In genomic region chr15:72669803-72670202, GRCh38 we compare ENCODE assay signal across 16 cellular contexts. TPM values are rescaled to one million over a fixed set of nuclear protein-coding genes. Genes with fewer than 3 reads are reported as not detected.
"Had no signal": no experiment of that assay in that cellular context is flagged by ENCODE, and none has a peak within 500 bp of the region (broad histone marks: within the 10 kb centered on the region; RNA-seq: fewer than 3 reads in every experiment).

No MANE protein-coding gene starts in this region.

RNA-seq across cellular contexts. Expression of gene GOLGA6B, which starts 15.3 kb away (rescaled TPM):
- total RNA-seq: activated naive CD4-positive, alpha-beta T cell treated with anti-CD3 and anti-CD28 coated beads for 36 hours; activated naive CD8-positive, alpha-beta T cell treated with anti-CD3 and anti-CD28 coated beads for 36 hours; activated naive CD8-positive, alpha-beta T cell treated with anti-CD3 and anti-CD28 coated beads, Interleukin-2, amount 10 ng/mL, durations not matched to agents 7 days and 5 days; activated T-cell treated with anti-CD3 and anti-CD28 coated beads, Interleukin-2, amount 50 U/mL, for 4 hours; activated T-helper 1 cell treated with anti-CD3 and anti-CD28 coated beads, Interleukin-12 subunit alpha, Interleukin-12 subunit beta, Interleukin-2, Interleukin-4 antibody, amounts not matched to agents 30 ng/mL and 10 ng/mL and 1 ng/mL, durations not matched to agents 14 hours and 24 hours and 36 hours; activated T-helper 2 cell treated with anti-CD3 and anti-CD28 coated beads, Interferon-gamma antibody, Interleukin-2, Interleukin-4, amounts not matched to agents 10 μg/mL and 5 μg/mL and 100 μg/mL, durations not matched to agents 14 hours and 24 hours and 36 hours; aorta; ascending aorta; astrocyte; body of pancreas; breast epithelium; bronchial epithelial cell; cardiac septum had no signal
- polyA plus RNA-seq: adipose tissue, adrenal gland, aorta, cardiac muscle cell had no signal

RNA-seq across cellular contexts. Expression of gene HIGD2B, which starts 16.2 kb away (rescaled TPM):
- total RNA-seq: adrenal gland, aorta, ascending aorta, astrocyte, body of pancreas, breast epithelium, bronchial epithelial cell, cardiac muscle cell, cardiac septum had no signal
- polyA plus RNA-seq: aorta, cardiac muscle cell had no signal
